Comparison of ENCODE assay signal across 19 cellular contexts in genomic region chr7:492714-493065, GRCh38. TPM values are rescaled to one million over a fixed set of nuclear protein-coding genes. Genes with fewer than 3 reads are reported as not detected.
DNase-seq lines count a peak whose midpoint lies in the region; ATAC-seq and TF ChIP-seq lines count a peak whose summit lies in the region.
"Had no signal": no experiment of that assay in that cellular context is flagged by ENCODE, and none has a peak within 500 bp of the region (broad histone marks: within the 10 kb centered on the region; RNA-seq: fewer than 3 reads in every experiment).

No MANE protein-coding gene starts in this region.

- H3K4me3 Mint-ChIP-seq in CD14-positive monocyte (no peak overlapping the region), chondrocyte (ENCODE audit: unreplicated experiment) (no peak overlapping the region), nephron (no peak overlapping the region), neural progenitor cell (no peak overlapping the region), osteocyte (ENCODE audit: unreplicated experiment) (no peak overlapping the region)
- H3K4me3 Mint-ChIP-seq: activated CD4-positive, alpha-beta T cell treated with anti-CD3 and anti-CD28 coated beads, Interleukin-2, amount 10 ng/mL, durations not matched to agents 7 days and 5 days; activated naive CD8-positive, alpha-beta T cell treated with anti-CD3 and anti-CD28 coated beads, Interleukin-2, amount 10 ng/mL, durations not matched to agents 7 days and 5 days; CD4-positive, alpha-beta T cell; stimulated activated naive B cell treated with anti-CD40 and anti-IgM and Interleukin-4, amounts not matched to agents 10 μg/mL and 1 μg/mL and 100 μg/mL, for 72 hours had no signal

- H3K27ac ChIP-seq in neural progenitor cell, result no peak overlapping the region
- H3K27ac ChIP-seq: body of pancreas, colonic mucosa, KMS-11, left lung had no signal

- H3K79me2 ChIP-seq in neural progenitor cell (ENCODE audit: low read depth), result no peaks in the 10 kb centered on the region

- H3F3A ChIP-seq in neural progenitor cell (ENCODE audit: low read depth), result no peaks in the 10 kb centered on the region

- peak; percentile 40 for DNase-seq in CD14-positive monocyte (ENCODE audit: low spot score)
- DNase-seq in NCI-H1092 (lab: John Stamatoyannopoulos, UW), result peak; percentile 29
- DNase-seq in chondrocyte (ENCODE audit: low spot score), result peak; percentile 53
- no peak for DNase-seq in activated CD4-positive, CD25-positive, alpha-beta regulatory T cell treated with anti-CD3 and anti-CD28 coated beads, Interleukin-2, amount 50 U/mL, for 72 hours
- no peak for DNase-seq in neural progenitor cell (ENCODE audit: low spot score)
- no peak for DNase-seq in osteocyte (ENCODE audit: extremely low spot score, unreplicated experiment)
- DNase-seq: activated CD4-positive, alpha-beta T cell treated with anti-CD3 and anti-CD28 coated beads, Interleukin-2, amount 10 ng/mL, durations not matched to agents 7 days and 5 days; CD4-positive, alpha-beta T cell; colonic mucosa; NCI-H526 treated with DMSO at 0.1 percent for 48 hours; stimulated activated CD4-positive, alpha-beta T cell treated with anti-CD3 and anti-CD28 coated beads, Interleukin-2, amount 100 ng/mL, for 24 hours; stimulated activated naive B cell treated with anti-CD40 and anti-IgM and Interleukin-4, amounts not matched to agents 10 μg/mL and 1 μg/mL and 100 μg/mL, for 72 hours had no signal

- H3K27me3 Mint-ChIP-seq in CD14-positive monocyte (ENCODE audit: low read depth in 3 of 3) (peaks cover 10 to 11% (median 10%) of the 10 kb centered on the region in 3 donors), chondrocyte (ENCODE audit: low read depth) (no peaks in the 10 kb centered on the region), nephron (ENCODE audit: low read depth) (peaks cover 6% of the 10 kb centered on the region), neural progenitor cell (ENCODE audit: insufficient read depth, low read depth) (no peaks in the 10 kb centered on the region), osteocyte (ENCODE audit: unreplicated experiment) (no peaks in the 10 kb centered on the region)
- H3K27me3 Mint-ChIP-seq: CD4-positive, alpha-beta T cell had no signal

- H3K36me3 Mint-ChIP-seq in CD14-positive monocyte, result no peaks in the 10 kb centered on the region
- peaks cover 11% of the 10 kb centered on the region for H3K36me3 Mint-ChIP-seq in chondrocyte (ENCODE audit: low read depth)
- peaks cover 8% of the 10 kb centered on the region for H3K36me3 Mint-ChIP-seq in nephron (ENCODE audit: low read depth)
- no peaks in the 10 kb centered on the region for H3K36me3 Mint-ChIP-seq in neural progenitor cell
- H3K36me3 Mint-ChIP-seq in osteocyte (ENCODE audit: unreplicated experiment), result peaks cover 12% of the 10 kb centered on the region
- H3K36me3 Mint-ChIP-seq: activated naive CD8-positive, alpha-beta T cell treated with anti-CD3 and anti-CD28 coated beads, Interleukin-2, amount 10 ng/mL, durations not matched to agents 7 days and 5 days had no signal

- H3K36me3 ChIP-seq in neural progenitor cell, result no peaks in the 10 kb centered on the region
- H3K36me3 ChIP-seq: colonic mucosa had no signal

- H3K4me1 Mint-ChIP-seq in CD14-positive monocyte (no peaks in the 10 kb centered on the region), chondrocyte (ENCODE audit: low read depth) (peaks cover 20% of the 10 kb centered on the region), nephron (peaks cover 30% of the 10 kb centered on the region), neural progenitor cell (peaks cover 5% of the 10 kb centered on the region), osteocyte (ENCODE audit: unreplicated experiment) (peaks cover 32% of the 10 kb centered on the region)
- H3K4me1 Mint-ChIP-seq: activated CD4-positive, alpha-beta T cell treated with anti-CD3 and anti-CD28 coated beads, Interleukin-2, amount 10 ng/mL, durations not matched to agents 7 days and 5 days; activated naive CD8-positive, alpha-beta T cell treated with anti-CD3 and anti-CD28 coated beads, Interleukin-2, amount 10 ng/mL, durations not matched to agents 7 days and 5 days had no signal

- H3K9me3 Mint-ChIP-seq in CD14-positive monocyte, result peaks cover 0 to 7% (median 2%) of the 10 kb centered on the region in 7 donors
- H3K9me3 Mint-ChIP-seq in chondrocyte (ENCODE audit: low read depth), result no peaks in the 10 kb centered on the region
- no peaks in the 10 kb centered on the region for H3K9me3 Mint-ChIP-seq in nephron
- peaks cover 2% of the 10 kb centered on the region for H3K9me3 Mint-ChIP-seq in neural progenitor cell
- H3K9me3 Mint-ChIP-seq in osteocyte (ENCODE audit: unreplicated experiment), result no peaks in the 10 kb centered on the region
- H3K9me3 Mint-ChIP-seq: activated CD4-positive, alpha-beta T cell treated with anti-CD3 and anti-CD28 coated beads, Interleukin-2, amount 10 ng/mL, durations not matched to agents 7 days and 5 days; activated naive CD8-positive, alpha-beta T cell treated with anti-CD3 and anti-CD28 coated beads, Interleukin-2, amount 10 ng/mL, durations not matched to agents 7 days and 5 days; activated T-helper 2 cell treated with anti-CD3 and anti-CD28 coated beads, Interferon-gamma antibody, Interleukin-2, Interleukin-4, amounts not matched to agents 10 μg/mL and 5 μg/mL and 100 μg/mL, durations not matched to agents 14 hours and 24 hours and 36 hours; CD4-positive, alpha-beta T cell; stimulated activated naive B cell treated with anti-CD40 and anti-IgM and Interleukin-4, amounts not matched to agents 10 μg/mL and 1 μg/mL and 100 μg/mL, for 72 hours had no signal

- TF ChIP-seq CTCF in CD14-positive monocyte (IDR thresholded peaks at IDR 0.05), result no peak
- no peak for TF ChIP-seq CTCF in chondrocyte (IDR thresholded peaks at IDR 0.05)
- TF ChIP-seq CTCF in nephron (IDR thresholded peaks at IDR 0.05; ENCODE audit: unreplicated experiment in 3 of 3), result no peak
- TF ChIP-seq CTCF in neural progenitor cell (IDR thresholded peaks at IDR 0.05), result no peak
- no peak for TF ChIP-seq CTCF in osteocyte (IDR thresholded peaks at IDR 0.05)

- no peak for ATAC-seq in HG02981 (IDR thresholded peaks at IDR 0.05; ENCODE audit: unreplicated experiment)
- ATAC-seq: left lung; stimulated activated naive B cell treated with anti-CD40 and anti-IgM and Interleukin-4, amounts not matched to agents 10 μg/mL and 1 μg/mL and 100 μg/mL, for 72 hours had no signal

- no peaks in the 10 kb centered on the region for H3K9me3 ChIP-seq in neural progenitor cell (ENCODE audit: low read depth)
- H3K9me3 ChIP-seq: body of pancreas, colonic mucosa, left lung had no signal

- H3K4me2 ChIP-seq in neural progenitor cell, result no peak overlapping the region
- H3K4me2 ChIP-seq: KMS-11 had no signal

- H3K27ac Mint-ChIP-seq in CD14-positive monocyte (no peak overlapping the region), chondrocyte (ENCODE audit: unreplicated experiment) (no peak overlapping the region), nephron (peak overlapping the region in 2 of 3 experiments; percentile 47 to 48), neural progenitor cell (no peak overlapping the region), osteocyte (ENCODE audit: unreplicated experiment) (no peak overlapping the region)
- H3K27ac Mint-ChIP-seq: activated CD4-positive, alpha-beta T cell treated with anti-CD3 and anti-CD28 coated beads, Interleukin-2, amount 10 ng/mL, durations not matched to agents 7 days and 5 days; activated naive CD8-positive, alpha-beta T cell treated with anti-CD3 and anti-CD28 coated beads, Interleukin-2, amount 10 ng/mL, durations not matched to agents 7 days and 5 days; activated T-helper 2 cell treated with anti-CD3 and anti-CD28 coated beads, Interferon-gamma antibody, Interleukin-2, Interleukin-4, amounts not matched to agents 10 μg/mL and 5 μg/mL and 100 μg/mL, durations not matched to agents 14 hours and 24 hours and 36 hours; CD4-positive, alpha-beta T cell had no signal

- H3K27me3 ChIP-seq in neural progenitor cell, result no peaks in the 10 kb centered on the region
- H3K27me3 ChIP-seq: body of pancreas, colonic mucosa, left lung had no signal

- peaks cover 5% of the 10 kb centered on the region for H3K4me1 ChIP-seq in neural progenitor cell
- H3K4me1 ChIP-seq: colonic mucosa, left lung had no signal

- H3K9ac ChIP-seq in neural progenitor cell, result no peak overlapping the region
- H3K9ac ChIP-seq: KMS-11 had no signal

- H4K20me1 ChIP-seq in neural progenitor cell (ENCODE audit: low read depth), result no peaks in the 10 kb centered on the region

- no peak overlapping the region for H3K4me3 ChIP-seq in neural progenitor cell
- H3K4me3 ChIP-seq: body of pancreas, colonic mucosa, left lung had no signal

- no peak overlapping the region for H2AFZ ChIP-seq in neural progenitor cell (replicated peaks)

- intact Hi-C loops in CD14-positive monocyte (cut with micrococcal nuclease), result no loop called here

RNA-seq across cellular contexts. Expression of gene PDGFA, which starts 27.0 kb away (rescaled TPM):
- polyA plus RNA-seq in CD14-positive monocyte, result under 1 TPM in 1 of 2 donors, not detected in 1; 0.29 TPM
- total RNA-seq in chondrocyte (38.1 to 72.5 TPM (median 70.6 TPM) in 3 replicates), neural progenitor cell (ENCODE audit: low replicate concordance) (9.8 and 13.7 TPM in 2 replicates), osteocyte (92.0 and 93.6 TPM in 2 replicates)

Comparison
In these comparisons a context has a peak if more than half of its experiments do, and no peak if none do; other contexts are left out.
1. DNase-seq: peak in CD14-positive monocyte (single experiment), NCI-H1092 (single experiment) and chondrocyte (single experiment); none in activated CD4-positive, CD25-positive, alpha-beta regulatory T cell treated with anti-CD3 and anti-CD28 coated beads, Interleukin-2, amount 50 U/mL, for 72 hours (single experiment), neural progenitor cell (single experiment) and osteocyte (single experiment).
2. H3K27ac Mint-ChIP-seq: peak in nephron (2 of 3); none in CD14-positive monocyte (0 of 7), chondrocyte (single experiment), neural progenitor cell (single experiment) and osteocyte (single experiment).